Comparison of ENCODE assay signal across 8 cellular contexts in genomic region chr4:101169044-101170014, GRCh38.
A peak's percentile ranks its signal among the peaks of the same experiment; 100 is the strongest.
DNase-seq lines count a peak whose midpoint lies in the region; ATAC-seq and TF ChIP-seq lines count a peak whose summit lies in the region.

No MANE protein-coding gene starts in this region.

- H3K4me1 ChIP-seq in aorta (ENCODE audit: control insufficient read depth in 1 of 2, insufficient read depth in 2 of 2, low read length in 2 of 2): no peaks in the 10 kb centered on the region

- WGBS in aorta, 2 donors: 70 to 76% methylated on average over 6 of the region's 6 CpGs

- intact Hi-C loops in aorta (cut with DNase I): loop anchor here in 1 of 2 donors (10.0 kb wide), 1 partner anchor 565 kb away; no protein-coding TSS in a partner anchor

- ATAC-seq in GM21447 (IDR thresholded peaks at IDR 0.05; ENCODE audit: unreplicated experiment) (peak; percentile 100), aorta (ENCODE audit: low FRiP score) (peak; percentile 87)

- H3K4me3 ChIP-seq in fibroblast of mammary gland (ENCODE audit: control insufficient read depth, low read depth, low read length) (no peak overlapping the region), aorta (ENCODE audit: low read length in 2 of 2) (no peak overlapping the region)

- H3K9me3 ChIP-seq in aorta (ENCODE audit: control insufficient read depth, low read length): no peaks in the 10 kb centered on the region

- no peak overlapping the region for H3K27ac ChIP-seq in aorta (ENCODE audit: low read depth in 1 of 2, low read length in 2 of 2)

- peak; percentile 77 for DNase-seq in DMS153 (lab: John Stamatoyannopoulos, UW)
- peak; percentile 26 for DNase-seq in HPDE6-E6E7 (ENCODE audit: extremely low spot score)
- DNase-seq in NOMO-1 (lab: John Stamatoyannopoulos, UW; ENCODE audit: unreplicated experiment in 2 of 2): peak; percentile 45 to 81
- DNase-seq in activated T-cell treated with anti-CD3 and anti-CD28 coated beads for 1 hour (ENCODE audit: low read depth): peak; percentile 23
- peak; percentile 81 for DNase-seq in fibroblast of mammary gland (ENCODE audit: low read depth)
- peak; percentile 23 for DNase-seq in occipital lobe (lab: John Stamatoyannopoulos, UW)
- peak; percentile 48 to 67 for DNase-seq in aorta

- peak; percentile 90 for TF ChIP-seq CTCF in fibroblast of mammary gland (conservative IDR thresholded peaks at IDR 0.05; ENCODE audit: control insufficient read depth, insufficient read depth, low read depth, low read length)

- H3K27me3 ChIP-seq in aorta (ENCODE audit: control insufficient read depth in 1 of 2, insufficient read depth in 2 of 2, low read length in 1 of 2): no peaks in the 10 kb centered on the region

- no peaks in the 10 kb centered on the region for H3K36me3 ChIP-seq in aorta (ENCODE audit: control insufficient read depth in 1 of 2, insufficient read depth in 2 of 2, low read length in 1 of 2)

Comparison
In these comparisons a context has a peak if more than half of its experiments do, and no peak if none do; other contexts are left out.
1. DNase-seq: peak in every context shown above with its lines; median percentile 81 in fibroblast of mammary gland; 77 in DMS153; 63 in NOMO-1; 58 in aorta; 26 in HPDE6-E6E7; 23 in activated T-cell treated with anti-CD3 and anti-CD28 coated beads for 1 hour; 23 in occipital lobe.